Comparison of ENCODE assay signal across 1 cellular context in the genomic region with DNA sequence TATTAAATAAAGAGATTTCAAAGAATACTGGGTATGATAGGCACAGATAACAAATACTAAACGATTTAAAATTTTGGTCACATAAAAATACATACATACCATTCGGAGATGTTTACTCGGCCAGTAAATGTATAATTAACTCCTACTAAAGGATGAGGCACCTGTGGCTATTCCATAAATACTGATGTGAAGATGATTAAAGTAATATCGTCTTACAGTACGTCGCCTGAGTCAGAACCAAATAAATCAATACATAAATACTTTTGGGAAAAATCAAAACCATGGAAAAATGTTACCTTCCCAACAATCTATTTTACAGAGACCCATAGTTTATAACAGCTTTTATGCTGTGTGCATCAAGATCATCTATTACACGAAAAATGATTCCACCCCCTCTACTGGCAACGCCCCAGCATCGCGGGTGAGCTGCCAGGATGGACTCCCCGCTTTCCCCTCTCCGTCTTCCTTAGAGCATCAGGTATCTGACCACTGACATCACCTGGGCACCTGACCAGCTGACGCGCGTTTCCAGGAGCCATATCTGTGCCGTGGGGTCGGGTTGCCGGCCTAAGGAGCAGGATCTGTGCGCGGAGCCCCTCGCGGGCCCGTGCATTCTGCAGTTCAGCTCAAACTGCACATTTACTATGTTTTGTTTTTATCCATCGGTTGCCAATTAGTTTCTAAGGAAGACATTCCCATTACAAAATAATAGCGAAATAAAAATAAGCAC.
TF ChIP-seq lines count a peak whose summit lies in the region.

No MANE protein-coding gene starts in this region.

TF ChIP-seq in HepG2, 621 proteins besides CTCF, POLR2A, EP300 and RAD21 (continued from another document and continues in another):
- TF ChIP-seq ZNF609 (CRISPR knock-in tag; IDR thresholded peaks at IDR 0.05; ENCODE audit: borderline replicate concordance), result no peak
- TF ChIP-seq ZFP36L1 (CRISPR knock-in tag; IDR thresholded peaks at IDR 0.05), result 0 out of 2 replicates have a peak, but pooled peaks have one; percentile 35
- 0 out of 2 replicates have a peak, but pooled peaks have one; percentile 9 for TF ChIP-seq ARNT2 (CRISPR knock-in tag; IDR thresholded peaks at IDR 0.05; ENCODE audit: low read depth)
- TF ChIP-seq HDAC6 (IDR thresholded peaks at IDR 0.05; ENCODE audit: low read depth, low read length), result no peak
- TF ChIP-seq, protein P1, sequence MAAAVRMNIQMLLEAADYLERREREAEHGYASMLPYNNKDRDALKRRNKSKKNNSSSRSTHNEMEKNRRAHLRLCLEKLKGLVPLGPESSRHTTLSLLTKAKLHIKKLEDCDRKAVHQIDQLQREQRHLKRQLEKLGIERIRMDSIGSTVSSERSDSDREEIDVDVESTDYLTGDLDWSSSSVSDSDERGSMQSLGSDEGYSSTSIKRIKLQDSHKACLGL (CRISPR knock-in tag; IDR thresholded peaks at IDR 0.05), result no peak
- no peak for TF ChIP-seq ZNF513 (CRISPR knock-in tag; conservative IDR thresholded peaks at IDR 0.05)
- TF ChIP-seq FOXA3 (CRISPR knock-in tag; IDR thresholded peaks at IDR 0.05), result no peak
- TF ChIP-seq ATRX (CRISPR knock-in tag; IDR thresholded peaks at IDR 0.05; ENCODE audit: borderline replicate concordance), result no peak
- TF ChIP-seq REXO4 (CRISPR knock-in tag; IDR thresholded peaks at IDR 0.05; ENCODE audit: borderline replicate concordance), result no peak
- TF ChIP-seq ONECUT2 (CRISPR knock-in tag; IDR thresholded peaks at IDR 0.05), result no peak
- no peak for TF ChIP-seq SP1 (IDR thresholded peaks at IDR 0.05)
- TF ChIP-seq SP1 (CRISPR knock-in tag; IDR thresholded peaks at IDR 0.05), result no peak
- no peak for TF ChIP-seq ZNF558 (CRISPR knock-in tag; IDR thresholded peaks at IDR 0.05; ENCODE audit: borderline replicate concordance)
- TF ChIP-seq SALL2 (CRISPR knock-in tag; IDR thresholded peaks at IDR 0.05), result no peak
- TF ChIP-seq MEF2D (CRISPR knock-in tag; IDR thresholded peaks at IDR 0.05), result peak; percentile 76; the same call in 1 of the 2 replicates
- TF ChIP-seq ZNF660 (CRISPR knock-in tag; IDR thresholded peaks at IDR 0.05; ENCODE audit: borderline replicate concordance, low read depth), result no peak
- TF ChIP-seq, protein P2, sequence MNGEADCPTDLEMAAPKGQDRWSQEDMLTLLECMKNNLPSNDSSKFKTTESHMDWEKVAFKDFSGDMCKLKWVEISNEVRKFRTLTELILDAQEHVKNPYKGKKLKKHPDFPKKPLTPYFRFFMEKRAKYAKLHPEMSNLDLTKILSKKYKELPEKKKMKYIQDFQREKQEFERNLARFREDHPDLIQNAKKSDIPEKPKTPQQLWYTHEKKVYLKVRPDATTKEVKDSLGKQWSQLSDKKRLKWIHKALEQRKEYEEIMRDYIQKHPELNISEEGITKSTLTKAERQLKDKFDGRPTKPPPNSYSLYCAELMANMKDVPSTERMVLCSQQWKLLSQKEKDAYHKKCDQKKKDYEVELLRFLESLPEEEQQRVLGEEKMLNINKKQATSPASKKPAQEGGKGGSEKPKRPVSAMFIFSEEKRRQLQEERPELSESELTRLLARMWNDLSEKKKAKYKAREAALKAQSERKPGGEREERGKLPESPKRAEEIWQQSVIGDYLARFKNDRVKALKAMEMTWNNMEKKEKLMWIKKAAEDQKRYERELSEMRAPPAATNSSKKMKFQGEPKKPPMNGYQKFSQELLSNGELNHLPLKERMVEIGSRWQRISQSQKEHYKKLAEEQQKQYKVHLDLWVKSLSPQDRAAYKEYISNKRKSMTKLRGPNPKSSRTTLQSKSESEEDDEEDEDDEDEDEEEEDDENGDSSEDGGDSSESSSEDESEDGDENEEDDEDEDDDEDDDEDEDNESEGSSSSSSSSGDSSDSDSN (CRISPR knock-in tag; IDR thresholded peaks at IDR 0.05), result no peak
- TF ChIP-seq POLR2AphosphoS5 (IDR thresholded peaks at IDR 0.05; ENCODE audit: low read depth, low read length), result no peak
- no peak for TF ChIP-seq ZNF878 (CRISPR knock-in tag; IDR thresholded peaks at IDR 0.05)
- no peak for TF ChIP-seq CENPBD1 (CRISPR knock-in tag; IDR thresholded peaks at IDR 0.05; ENCODE audit: borderline replicate concordance, low read depth)
- no peak for TF ChIP-seq SRF (IDR thresholded peaks at IDR 0.05; ENCODE audit: low read depth, low read length)
- TF ChIP-seq SUZ12 (IDR thresholded peaks at IDR 0.05; ENCODE audit: low read depth, low read length), result no peak
- TF ChIP-seq ZNF615 (CRISPR knock-in tag; IDR thresholded peaks at IDR 0.05; ENCODE audit: borderline replicate concordance), result no peak
- no peak for TF ChIP-seq EHMT2 (IDR thresholded peaks at IDR 0.05; ENCODE audit: borderline replicate concordance, low read depth, low read length)
- no peak for TF ChIP-seq CBX1 (IDR thresholded peaks at IDR 0.05; ENCODE audit: low read depth)
- no peak for TF ChIP-seq TGIF2 (CRISPR knock-in tag; IDR thresholded peaks at IDR 0.05)
- no peak for TF ChIP-seq TFE3 (CRISPR knock-in tag; IDR thresholded peaks at IDR 0.05)
- TF ChIP-seq ZNF274 (CRISPR knock-in tag; IDR thresholded peaks at IDR 0.05), result no peak
- TF ChIP-seq RARA (CRISPR knock-in tag; IDR thresholded peaks at IDR 0.05), result no peak
- TF ChIP-seq ZNF292 (CRISPR knock-in tag; IDR thresholded peaks at IDR 0.05; ENCODE audit: borderline replicate concordance, low read depth), result peak; percentile 55; the same call in 1 of the 2 replicates
- no peak for TF ChIP-seq CREBL2 (CRISPR knock-in tag; IDR thresholded peaks at IDR 0.05; ENCODE audit: borderline replicate concordance)
- no peak for TF ChIP-seq STAT6 (CRISPR knock-in tag; IDR thresholded peaks at IDR 0.05; ENCODE audit: borderline replicate concordance)
- TF ChIP-seq ZNF276 (CRISPR knock-in tag; IDR thresholded peaks at IDR 0.05; ENCODE audit: low read depth), result no peak
- no peak for TF ChIP-seq ZNF460 (CRISPR knock-in tag; IDR thresholded peaks at IDR 0.05; ENCODE audit: borderline replicate concordance)
- TF ChIP-seq ZNF781 (CRISPR knock-in tag; IDR thresholded peaks at IDR 0.05; ENCODE audit: borderline replicate concordance, not compliant biosample characterization), result peak; percentile 40
- TF ChIP-seq KMT2B (CRISPR knock-in tag; IDR thresholded peaks at IDR 0.05), result peak; percentile 54
